Comparison of ENCODE assay signal across 18 cellular contexts in the genomic region with DNA sequence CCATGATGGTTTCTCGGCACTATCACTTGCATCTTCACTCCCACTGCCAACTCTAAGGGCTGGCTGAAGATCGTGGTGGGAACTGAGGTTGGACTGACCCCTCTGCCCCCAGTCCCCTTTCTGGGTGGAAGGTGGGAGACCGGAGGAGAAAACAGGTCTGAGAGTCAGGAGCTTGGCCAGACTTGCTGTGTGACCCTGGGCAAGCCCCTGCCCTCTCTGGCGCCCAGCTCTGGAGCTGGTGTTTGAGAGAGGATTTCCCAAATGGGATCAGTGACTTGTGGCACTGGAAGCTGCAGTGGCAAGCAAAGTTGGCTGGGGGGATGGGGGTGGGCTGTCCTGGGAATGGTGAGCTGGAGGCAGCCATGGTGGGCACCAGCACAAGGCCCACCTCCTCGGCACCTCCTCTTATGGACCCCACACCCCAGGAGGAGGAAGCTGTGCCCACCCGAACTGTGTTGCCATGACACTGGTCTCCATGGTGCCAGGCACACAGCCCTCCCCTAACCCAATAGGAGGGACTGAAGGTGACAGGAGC. TPM values are rescaled to one million over a fixed set of nuclear protein-coding genes. Genes with fewer than 3 reads are reported as not detected.
"Had no signal": no experiment of that assay in that cellular context is flagged by ENCODE, and none has a peak within 500 bp of the region (broad histone marks: within the 10 kb centered on the region; RNA-seq: fewer than 3 reads in every experiment).

No MANE protein-coding gene starts in this region.

- DNase-seq: activated CD4-positive, alpha-beta memory T cell treated with anti-CD3 and anti-CD28 coated beads for 36 hours; activated CD4-positive, alpha-beta T cell treated with anti-CD3 and anti-CD28 coated beads for 4 hours; activated naive CD4-positive, alpha-beta T cell treated with anti-CD3 and anti-CD28 coated beads, Interleukin-2, amount 10 ng/mL, durations not matched to agents 7 days and 5 days; activated T-cell treated with anti-CD3 and anti-CD28 coated beads, Interleukin-2, amount 50 U/mL, for 1 hour; effector memory CD4-positive, alpha-beta T cell; esophagus squamous epithelium; heart right ventricle; immature natural killer cell; stimulated activated CD4-positive, alpha-beta T cell treated with anti-CD3 and anti-CD28 coated beads, Interleukin-15, amount 100 ng/mL, for 24 hours; stimulated activated CD4-positive, alpha-beta T cell treated with anti-CD3 and anti-CD28 coated beads, Interleukin-2, amount 100 ng/mL, for 48 hours had no signal

- H3K4me1 Mint-ChIP-seq: nephron had no signal

- H3K4me3 Mint-ChIP-seq: activated CD4-positive, alpha-beta memory T cell treated with anti-CD3 and anti-CD28 coated beads for 36 hours; activated naive CD4-positive, alpha-beta T cell treated with anti-CD3 and anti-CD28 coated beads, Interleukin-2, amount 10 ng/mL, durations not matched to agents 7 days and 5 days; dendritic cell treated with granulocyte-macrophage colony-stimulating factor and Interleukin-4, amounts not matched to agents 40 ng/mL and 50 ng/mL, for 4 days; immature natural killer cell; nephron; T-helper 2 cell treated with Interferon-gamma antibody and Interleukin-4, amounts not matched to agents 5 μg/mL and 100 μg/mL, for 36 hours; WTC11 had no signal

- H3K4me1 ChIP-seq: prostate gland had no signal

- ATAC-seq: right cardiac atrium, WTC11 had no signal

- H3K9me3 ChIP-seq: esophagus squamous epithelium, heart right ventricle, prostate gland had no signal

- H3K27ac ChIP-seq: esophagus squamous epithelium, heart right ventricle, prostate gland had no signal

- H3K36me3 ChIP-seq: prostate gland had no signal

- H3K4me3 ChIP-seq: esophagus squamous epithelium, heart right ventricle, prostate gland had no signal

- H3K27ac Mint-ChIP-seq: activated CD4-positive, alpha-beta memory T cell treated with anti-CD3 and anti-CD28 coated beads for 36 hours; activated T-helper 2 cell treated with anti-CD3 and anti-CD28 coated beads, Interferon-gamma antibody, Interleukin-2, Interleukin-4, amounts not matched to agents 10 μg/mL and 5 μg/mL and 100 μg/mL, durations not matched to agents 14 hours and 24 hours and 36 hours; dendritic cell treated with granulocyte-macrophage colony-stimulating factor and Interleukin-4, amounts not matched to agents 40 ng/mL and 50 ng/mL, for 4 days; nephron; T-helper 2 cell treated with Interferon-gamma antibody and Interleukin-4, amounts not matched to agents 5 μg/mL and 100 μg/mL, for 36 hours; WTC11 had no signal

- H3K36me3 Mint-ChIP-seq: WTC11 had no signal

- H3K9me3 Mint-ChIP-seq: activated CD4-positive, alpha-beta memory T cell treated with anti-CD3 and anti-CD28 coated beads for 36 hours; activated naive CD4-positive, alpha-beta T cell treated with anti-CD3 and anti-CD28 coated beads, Interleukin-2, amount 10 ng/mL, durations not matched to agents 7 days and 5 days; activated T-helper 2 cell treated with anti-CD3 and anti-CD28 coated beads, Interferon-gamma antibody, Interleukin-2, Interleukin-4, amounts not matched to agents 10 μg/mL and 5 μg/mL and 100 μg/mL, durations not matched to agents 14 hours and 24 hours and 36 hours; dendritic cell treated with granulocyte-macrophage colony-stimulating factor and Interleukin-4, amounts not matched to agents 40 ng/mL and 50 ng/mL, for 4 days; nephron; T-helper 2 cell treated with Interferon-gamma antibody and Interleukin-4, amounts not matched to agents 5 μg/mL and 100 μg/mL, for 36 hours; WTC11 had no signal

RNA-seq across cellular contexts. Expression of a gene that starts 6.5 kb away (rescaled TPM):
- total RNA-seq: osteocyte had no signal
